ENCODE assay signal across 18 cellular contexts in genomic region chr2:178550352-178550751, GRCh38.
DNase-seq lines count a peak whose midpoint lies in the region; ATAC-seq and TF ChIP-seq lines count a peak whose summit lies in the region.
"Had no signal": no experiment of that assay in that cellular context is flagged by ENCODE, and none has a peak within 500 bp of the region (broad histone marks: within the 10 kb centered on the region; RNA-seq: fewer than 3 reads in every experiment).

No MANE protein-coding gene starts in this region.

- H3K36me3 Mint-ChIP-seq in endodermal cell (ENCODE audit: low read depth) = peaks cover 95% of the 10 kb centered on the region

- DNase-seq in CD1c-positive myeloid dendritic cell (ENCODE audit: extremely low spot score) = no peak
- no peak for DNase-seq in activated CD4-positive, alpha-beta T cell treated with anti-CD3 and anti-CD28 coated beads, Interleukin-2, amount 50 U/mL, for 48 hours
- DNase-seq in endodermal cell = no peak
- no peak for DNase-seq in NCI-H1417 (lab: John Stamatoyannopoulos, UW)
- DNase-seq: activated CD4-positive, alpha-beta T cell treated with anti-CD3 and anti-CD28 coated beads, Interleukin-2, amount 50 U/mL, for 1 hour; activated naive CD4-positive, alpha-beta T cell treated with Interleukin-2 at 50 U/mL for 16 hours; COR-L47; nephron progenitor cell had no signal

- H3K27me3 ChIP-seq in OCI-LY3 (ENCODE audit: low read depth, low read length) (no peaks in the 10 kb centered on the region), endodermal cell (ENCODE audit: control insufficient read depth, insufficient read depth, low read length, poor library complexity, severe bottlenecking) (no peaks in the 10 kb centered on the region)
- H3K27me3 ChIP-seq: ascending aorta, hepatocyte had no signal

- H3K9ac ChIP-seq in OCI-LY3 (ENCODE audit: low read length) (no peak overlapping the region), endodermal cell (ENCODE audit: extremely low read depth, low read length, poor library complexity, severe bottlenecking) (no peak overlapping the region)

- H3K4me1 Mint-ChIP-seq in endodermal cell = no peaks in the 10 kb centered on the region
- H3K4me1 Mint-ChIP-seq: GM23338; nephron progenitor cell; stimulated activated effector memory CD8-positive, alpha-beta T cell treated with anti-CD3 and anti-CD28 coated beads, Interleukin-12 subunit alpha, Interleukin-12 subunit beta, amount 100 ng/mL, for 72 hours had no signal

- no peaks in the 10 kb centered on the region for H3K27me3 Mint-ChIP-seq in endodermal cell (ENCODE audit: insufficient read depth)

- no peak for TF ChIP-seq CTCF in OCI-LY3 (IDR thresholded peaks at IDR 0.05; ENCODE audit: low read depth, low read length)
- no peak for TF ChIP-seq CTCF in endodermal cell (conservative IDR thresholded peaks at IDR 0.05)

- H3K27ac ChIP-seq in OCI-LY3 (ENCODE audit: low read length) (no peak overlapping the region), endodermal cell (ENCODE audit: low read depth, low read length) (no peak overlapping the region)
- H3K27ac ChIP-seq: ascending aorta, hepatocyte, HL-60, thoracic aorta had no signal

- H3K4me2 ChIP-seq in OCI-LY3 (ENCODE audit: low read length) = peak overlapping the region; percentile 21
- H3K4me2 ChIP-seq: GM23338, hepatocyte had no signal

- H3K9me3 ChIP-seq in OCI-LY3 (ENCODE audit: insufficient read depth, low read length) (no peaks in the 10 kb centered on the region), endodermal cell (ENCODE audit: control insufficient read depth, low read length) (no peaks in the 10 kb centered on the region)
- H3K9me3 ChIP-seq: ascending aorta, thoracic aorta had no signal

- H3K4me1 ChIP-seq in OCI-LY3 (ENCODE audit: low read length) = peaks cover 13% of the 10 kb centered on the region
- H3K4me1 ChIP-seq in endodermal cell (ENCODE audit: control insufficient read depth, insufficient read depth, low read length) = no peaks in the 10 kb centered on the region
- H3K4me1 ChIP-seq: ascending aorta had no signal

- 98% methylated on average over 2 of the region's 2 CpGs; no CpG with 5 or more reads in 1 of the 2 experiments for WGBS in endodermal cell (ENCODE audit: insufficient coverage in 1 of 2, insufficient read length in 1 of 2), 2 experiments

- no peaks in the 10 kb centered on the region for H3K9me3 Mint-ChIP-seq in endodermal cell
- H3K9me3 Mint-ChIP-seq: GM23338; nephron progenitor cell; stimulated activated effector memory CD8-positive, alpha-beta T cell treated with anti-CD3 and anti-CD28 coated beads, Interleukin-12 subunit alpha, Interleukin-12 subunit beta, amount 100 ng/mL, for 72 hours had no signal

- H4K20me1 ChIP-seq in OCI-LY3 (ENCODE audit: insufficient read depth, low read length) = no peaks in the 10 kb centered on the region

- H3K4me3 Mint-ChIP-seq in endodermal cell = no peak overlapping the region
- H3K4me3 Mint-ChIP-seq: GM23338; nephron progenitor cell; stimulated activated effector memory CD8-positive, alpha-beta T cell treated with anti-CD3 and anti-CD28 coated beads, Interleukin-12 subunit alpha, Interleukin-12 subunit beta, amount 100 ng/mL, for 72 hours had no signal

- H3K4me3 ChIP-seq in OCI-LY3 (ENCODE audit: low read length) (no peak overlapping the region), endodermal cell (ENCODE audit: low read length) (no peak overlapping the region)
- H3K4me3 ChIP-seq: ascending aorta, GM23338, hepatocyte, thoracic aorta had no signal

- H3K27ac Mint-ChIP-seq in endodermal cell = no peak overlapping the region
- H3K27ac Mint-ChIP-seq: GM23338; nephron progenitor cell; stimulated activated effector memory CD8-positive, alpha-beta T cell treated with anti-CD3 and anti-CD28 coated beads, Interleukin-12 subunit alpha, Interleukin-12 subunit beta, amount 100 ng/mL, for 72 hours had no signal

- ATAC-seq in GM18520 (IDR thresholded peaks at IDR 0.05; ENCODE audit: unreplicated experiment) (peak; percentile 65), GM21390 (IDR thresholded peaks at IDR 0.05; ENCODE audit: unreplicated experiment) (peak; percentile 64), HG03066 (IDR thresholded peaks at IDR 0.05; ENCODE audit: low read depth, unreplicated experiment) (peak; percentile 72)
- ATAC-seq: GM23338; stimulated activated effector memory CD8-positive, alpha-beta T cell treated with anti-CD3 and anti-CD28 coated beads, Interleukin-12 subunit alpha, Interleukin-12 subunit beta, amount 100 ng/mL, for 72 hours had no signal

- H3K36me3 ChIP-seq in OCI-LY3 (replicated peaks; ENCODE audit: low read depth, low read length) = peaks cover 56% of the 10 kb centered on the region
- peaks cover 97% of the 10 kb centered on the region for H3K36me3 ChIP-seq in endodermal cell (ENCODE audit: control insufficient read depth, insufficient read depth, low read length)
- H3K36me3 ChIP-seq: thoracic aorta had no signal

- H2AFZ ChIP-seq in OCI-LY3 (ENCODE audit: low read depth, low read length) = no peak overlapping the region
- H2AFZ ChIP-seq: GM23338, hepatocyte had no signal

- H3K79me2 ChIP-seq in OCI-LY3 (ENCODE audit: low read length) = no peaks in the 10 kb centered on the region
- H3K79me2 ChIP-seq: hepatocyte had no signal
